Comparison of ENCODE assay signal across 1 cellular context in the genomic region with DNA sequence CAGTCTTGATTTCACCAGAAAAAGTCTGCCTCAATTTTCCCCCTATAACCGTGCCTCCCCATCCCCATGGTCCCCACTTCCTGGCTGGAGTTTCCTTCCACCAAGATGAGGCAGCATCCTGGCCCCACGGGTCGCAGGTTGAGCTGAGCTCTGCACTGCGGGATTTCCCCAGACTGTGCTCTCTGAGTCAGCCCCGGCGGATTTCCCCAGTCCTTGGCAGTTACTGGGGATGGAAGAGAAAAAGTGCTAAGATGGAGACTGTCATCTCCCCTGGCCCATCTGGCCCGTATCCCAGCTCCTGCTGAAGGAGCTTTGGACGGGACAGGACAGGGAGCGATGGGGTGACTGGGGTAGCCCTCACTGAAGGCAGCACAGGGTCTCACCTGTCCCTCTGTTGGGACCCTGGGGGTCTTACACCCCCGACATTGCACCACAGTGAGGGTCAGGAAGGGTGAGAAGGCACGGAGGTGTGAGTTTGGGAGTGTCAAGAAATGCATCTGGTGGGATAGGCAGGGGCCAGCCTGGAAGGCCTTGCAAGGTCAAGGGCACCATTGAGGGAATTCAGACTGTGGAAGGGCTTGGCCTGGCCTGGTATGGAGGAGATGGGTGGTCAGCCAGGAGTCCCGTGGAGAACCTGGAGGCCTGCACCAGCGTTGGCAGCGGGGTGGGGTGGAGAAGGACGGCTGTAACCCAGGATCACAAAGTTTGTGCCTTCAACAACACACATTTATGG.
A peak's percentile ranks its signal among the peaks of the same experiment; 100 is the strongest.
TF ChIP-seq lines count a peak whose summit lies in the region.

No MANE protein-coding gene starts in this region.

TF ChIP-seq in IMR-90, 13 proteins besides CTCF, POLR2A, EP300 and RAD21:
- TF ChIP-seq FOS (IDR thresholded peaks at IDR 0.05; ENCODE audit: low read depth, low read length) (peak; percentile 47; the same call in 1 of the 2 replicates), RFX5 (IDR thresholded peaks at IDR 0.05; ENCODE audit: low read depth, low read length) (no peak), MAZ (IDR thresholded peaks at IDR 0.05; ENCODE audit: borderline replicate concordance, low read depth, low read length) (0 out of 2 replicates have a peak, but pooled peaks have one; percentile 15), CEBPB (IDR thresholded peaks at IDR 0.05; ENCODE audit: low read depth, low read length) (peak; percentile 19; the same call in 1 of the 2 replicates), MAFK (IDR thresholded peaks at IDR 0.05; ENCODE audit: low read depth, low read length) (no peak), SMC3 (IDR thresholded peaks at IDR 0.05; ENCODE audit: low read depth, low read length) (no peak)
